ENCODE assay signal across 8 cellular contexts in the genomic region with DNA sequence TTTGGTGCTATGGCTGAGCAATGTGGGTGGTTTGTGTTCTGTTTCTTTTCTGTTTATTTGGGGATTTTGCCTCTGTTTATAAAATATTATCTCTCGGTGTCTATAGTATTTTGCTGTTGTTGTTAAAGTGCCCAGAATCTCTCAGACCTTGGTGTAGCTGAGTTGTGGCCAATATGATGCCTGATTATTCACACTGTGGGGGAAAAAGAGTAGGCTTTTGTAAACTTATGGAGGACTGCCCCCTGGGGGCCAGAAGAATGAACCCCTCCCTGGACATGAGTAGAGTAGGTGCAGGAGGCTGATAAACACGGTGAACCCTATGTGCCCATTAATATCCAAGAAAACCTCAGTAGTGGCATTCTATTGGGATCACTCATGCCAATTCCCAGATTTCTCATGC. TPM values are rescaled to one million over a fixed set of nuclear protein-coding genes. Genes with fewer than 3 reads are reported as not detected.
A peak's percentile ranks its signal among the peaks of the same experiment; 100 is the strongest.
DNase-seq lines count a peak whose midpoint lies in the region; ATAC-seq and TF ChIP-seq lines count a peak whose summit lies in the region.

No MANE protein-coding gene starts in this region.

- TF ChIP-seq POLR2A in right lobe of liver (IDR thresholded peaks at IDR 0.05), result no peak

- H3K4me3 ChIP-seq in choroid plexus epithelial cell (ENCODE audit: low read depth, low read length), result no peak overlapping the region
- H3K4me3 ChIP-seq in right lobe of liver, result no peak overlapping the region

- no peaks in the 10 kb centered on the region for H3K4me1 ChIP-seq in right lobe of liver

- WGBS in right lobe of liver (ENCODE audit: insufficient coverage, low coverage, low lambda C conversion rate, missing lambda C conversion rate), result 29% methylated on average over 2 of the region's 2 CpGs

- H3K27ac ChIP-seq in right lobe of liver, result no peak overlapping the region

- peak; percentile 84 for ATAC-seq in HG02884 (IDR thresholded peaks at IDR 0.05; ENCODE audit: unreplicated experiment)
- ATAC-seq in right lobe of liver, result peak; percentile 61 to 83 (median 74)
- ATAC-seq in GM21825 (IDR thresholded peaks at IDR 0.05; ENCODE audit: unreplicated experiment), result no peak

- H3K36me3 ChIP-seq in right lobe of liver, result no peaks in the 10 kb centered on the region

- intact Hi-C loops in right lobe of liver (cut with DNase I), result no loop called here

- H3K9me3 ChIP-seq in right lobe of liver, result no peaks in the 10 kb centered on the region

- no peaks in the 10 kb centered on the region for H3K27me3 ChIP-seq in right lobe of liver

- TF ChIP-seq CTCF in choroid plexus epithelial cell (conservative IDR thresholded peaks at IDR 0.05; ENCODE audit: low read depth, low read length) (peak; percentile 92), right lobe of liver (IDR thresholded peaks at IDR 0.05) (peak; percentile 30 to 43 (median 37))

- peak; percentile 58 for DNase-seq in ELF-1 (ENCODE audit: low read depth, low spot score)
- peak; percentile 21 for DNase-seq in NCI-H524 treated with DMSO at 0.1 percent for 48 hours (lab: John Stamatoyannopoulos, UW)
- DNase-seq in choroid plexus epithelial cell (ENCODE audit: low read depth), result peak; percentile 87
- peak in 1 of 3 donors; percentile 27 for DNase-seq in right lobe of liver
- DNase-seq in NCI-H187 treated with DMSO at 0.1 percent for 48 hours (lab: John Stamatoyannopoulos, UW), result no peak
- DNase-seq in DMS79 treated with DMSO at 0.1 percent for 48 hours (lab: John Stamatoyannopoulos, UW), result no peak

RNA-seq across cellular contexts. Expression of a gene that starts 49.0 kb away (rescaled TPM):
- total RNA-seq in right lobe of liver, result 1 to 10 TPM; 1.4 to 3.8 (median 2.3) TPM

Comparison
In these comparisons a context has a peak if more than half of its experiments do, and no peak if none do; other contexts are left out.
1. DNase-seq: peak in ELF-1 (single experiment), NCI-H524 treated with DMSO at 0.1 percent for 48 hours (single experiment) and choroid plexus epithelial cell (single experiment); none in NCI-H187 treated with DMSO at 0.1 percent for 48 hours (single experiment) and DMS79 treated with DMSO at 0.1 percent for 48 hours (single experiment).